In genomic region chr1:155195201-155196102, GRCh38 we compare ENCODE assay signal across 8 cellular contexts. TPM values are rescaled to one million over a fixed set of nuclear protein-coding genes. Genes with fewer than 3 reads are reported as not detected.
DNase-seq lines count a peak whose midpoint lies in the region; ATAC-seq and TF ChIP-seq lines count a peak whose summit lies in the region.

No MANE protein-coding gene starts in this region.

- no CpG with 5 or more reads among the region's 27 CpGs for WGBS in iPS DF 6.9 (ENCODE audit: insufficient coverage, insufficient read length)

- peak overlapping the region; percentile 82 for H3K27ac Mint-ChIP-seq in T-helper 1 cell treated with Interleukin-12 subunit alpha and Interleukin-12 subunit beta and Interleukin-4 antibody, amounts not matched to agents 30 μg/mL and 1 μg/mL, for 36 hours
- peak overlapping the region; percentile 99 for H3K27ac Mint-ChIP-seq in activated T-helper 17 cell treated with anti-CD3 and anti-CD28 coated beads, Interleukin-2, amount 50 U/mL, for 72 hours

- peaks cover 18% of the 10 kb centered on the region for H3K4me1 ChIP-seq in iPS DF 6.9 (ENCODE audit: control insufficient read depth, insufficient read depth, low read length)

- H3K4me1 Mint-ChIP-seq in T-helper 1 cell treated with Interleukin-12 subunit alpha and Interleukin-12 subunit beta and Interleukin-4 antibody, amounts not matched to agents 30 μg/mL and 1 μg/mL, for 36 hours (ENCODE audit: low read depth) = peaks cover 34% of the 10 kb centered on the region
- H3K4me1 Mint-ChIP-seq in activated T-helper 17 cell treated with anti-CD3 and anti-CD28 coated beads, Interleukin-2, amount 50 U/mL, for 72 hours = peaks cover 16% of the 10 kb centered on the region

- no peak for ATAC-seq in activated T-helper 17 cell treated with anti-CD3 and anti-CD28 coated beads, Interleukin-2, amount 50 U/mL, for 72 hours (replicated peaks)

- TF ChIP-seq CTCF in GM13977 (IDR thresholded peaks at IDR 0.05; ENCODE audit: extremely low read depth, insufficient read depth, missing control alignments) = no peak

- H3K4me3 ChIP-seq in iPS DF 6.9 (ENCODE audit: low read length) = peak overlapping the region; percentile 84

- H3K36me3 Mint-ChIP-seq in T-helper 1 cell treated with Interleukin-12 subunit alpha and Interleukin-12 subunit beta and Interleukin-4 antibody, amounts not matched to agents 30 μg/mL and 1 μg/mL, for 36 hours (ENCODE audit: low read depth) = peaks cover 22% of the 10 kb centered on the region
- peaks cover 30% of the 10 kb centered on the region for H3K36me3 Mint-ChIP-seq in activated T-helper 17 cell treated with anti-CD3 and anti-CD28 coated beads, Interleukin-2, amount 50 U/mL, for 72 hours (ENCODE audit: low read depth)

- in situ Hi-C loops in GM13977 (cut with MboI; ENCODE audit: low pct_unique_long_range_greater_than_20kb, low sequenced_read_pairs, unreplicated experiment) = no loop called here

- H3K9me3 Mint-ChIP-seq in T-helper 1 cell treated with Interleukin-12 subunit alpha and Interleukin-12 subunit beta and Interleukin-4 antibody, amounts not matched to agents 30 μg/mL and 1 μg/mL, for 36 hours = no peaks in the 10 kb centered on the region
- no peaks in the 10 kb centered on the region for H3K9me3 Mint-ChIP-seq in activated T-helper 17 cell treated with anti-CD3 and anti-CD28 coated beads, Interleukin-2, amount 50 U/mL, for 72 hours

- H3K27me3 Mint-ChIP-seq in T-helper 1 cell treated with Interleukin-12 subunit alpha and Interleukin-12 subunit beta and Interleukin-4 antibody, amounts not matched to agents 30 μg/mL and 1 μg/mL, for 36 hours (ENCODE audit: low read depth) = no peaks in the 10 kb centered on the region
- no peaks in the 10 kb centered on the region for H3K27me3 Mint-ChIP-seq in activated T-helper 17 cell treated with anti-CD3 and anti-CD28 coated beads, Interleukin-2, amount 50 U/mL, for 72 hours

- peak overlapping the region; percentile 82 for H3K4me3 Mint-ChIP-seq in T-helper 1 cell treated with Interleukin-12 subunit alpha and Interleukin-12 subunit beta and Interleukin-4 antibody, amounts not matched to agents 30 μg/mL and 1 μg/mL, for 36 hours
- H3K4me3 Mint-ChIP-seq in activated T-helper 17 cell treated with anti-CD3 and anti-CD28 coated beads, Interleukin-2, amount 50 U/mL, for 72 hours = peak overlapping the region; percentile 98

- H3K27ac ChIP-seq in iPS DF 6.9 (ENCODE audit: low read length) (no peak overlapping the region), temporal lobe (ENCODE audit: low read depth, low read length) (peak overlapping the region; percentile 64)

- H3K9me3 ChIP-seq in iPS DF 6.9 (ENCODE audit: control insufficient read depth, insufficient read depth, low read length) = no peaks in the 10 kb centered on the region

- no peaks in the 10 kb centered on the region for H3K27me3 ChIP-seq in iPS DF 6.9 (ENCODE audit: control insufficient read depth, insufficient read depth, low read length)

- DNase-seq in T-helper 1 cell = no peak
- no peak for DNase-seq in iPS DF 6.9 (ENCODE audit: low read depth, low spot score)
- DNase-seq in C1 segment of cervical spinal cord (lab: John Stamatoyannopoulos, UW) = no peak
- no peak for DNase-seq in GM13977 (ENCODE audit: low spot score)
- DNase-seq in NCI-H2171 treated with DMSO at 0.1 percent for 48 hours (lab: John Stamatoyannopoulos, UW) = no peak

- peaks cover 31% of the 10 kb centered on the region for H3K36me3 ChIP-seq in iPS DF 6.9 (ENCODE audit: control insufficient read depth, insufficient read depth, low read length)

RNA-seq across cellular contexts. Expression of gene THBS3, which starts 12.2 kb away (rescaled TPM):
- total RNA-seq in activated T-helper 17 cell treated with anti-CD3 and anti-CD28 coated beads, Interleukin-2, amount 50 U/mL, for 72 hours = 10 to 100 TPM; 11.8 to 26.8 TPM
- total RNA-seq in temporal lobe = 4.7 TPM

RNA-seq across cellular contexts. Expression of gene MTX1, which starts 13.0 kb away (rescaled TPM):
- 10 to 100 TPM; 31.3 to 59.9 TPM for total RNA-seq in activated T-helper 17 cell treated with anti-CD3 and anti-CD28 coated beads, Interleukin-2, amount 50 U/mL, for 72 hours
- 14.0 TPM for total RNA-seq in temporal lobe

RNA-seq across cellular contexts. Expression of gene TRIM46, which starts 21.8 kb away (rescaled TPM):
- 10 to 100 TPM; 10.6 to 16.6 TPM for total RNA-seq in activated T-helper 17 cell treated with anti-CD3 and anti-CD28 coated beads, Interleukin-2, amount 50 U/mL, for 72 hours
- 18.9 TPM for total RNA-seq in temporal lobe

RNA-seq across cellular contexts. Expression of gene KRTCAP2, which starts 22.3 kb away (rescaled TPM):
- 100 to 1,000 TPM; 108 to 166 TPM for total RNA-seq in activated T-helper 17 cell treated with anti-CD3 and anti-CD28 coated beads, Interleukin-2, amount 50 U/mL, for 72 hours
- 21.4 TPM for total RNA-seq in temporal lobe

RNA-seq across cellular contexts. Expression of gene DPM3, which starts 55.1 kb away (rescaled TPM):
- total RNA-seq in activated T-helper 17 cell treated with anti-CD3 and anti-CD28 coated beads, Interleukin-2, amount 50 U/mL, for 72 hours = 10 to 100 TPM; 29.4 to 40.6 TPM
- 14.3 TPM for total RNA-seq in temporal lobe
